17 cellular contexts compared by ENCODE assay signal in the genomic region with DNA sequence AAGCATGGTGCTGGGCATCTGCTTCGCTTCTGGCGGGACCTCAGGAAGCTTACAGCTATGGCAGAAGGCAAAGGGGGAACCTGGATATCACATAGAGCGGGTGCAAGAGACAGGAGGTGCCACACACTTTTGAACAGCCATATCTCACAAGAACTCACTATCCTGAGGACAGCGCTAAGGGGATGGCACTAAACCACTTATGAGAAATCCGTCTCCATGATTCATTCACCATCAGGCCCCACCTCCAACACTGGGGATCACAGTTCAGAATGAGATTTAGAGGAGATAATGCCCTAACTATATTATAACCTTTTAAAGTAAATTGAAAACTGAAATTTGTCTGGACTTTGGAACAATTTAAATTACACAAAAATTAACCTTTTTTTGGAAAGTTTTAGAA. TPM values are rescaled to one million over a fixed set of nuclear protein-coding genes. Genes with fewer than 3 reads are reported as not detected.
DNase-seq lines count a peak whose midpoint lies in the region; ATAC-seq and TF ChIP-seq lines count a peak whose summit lies in the region.
"Had no signal": no experiment of that assay in that cellular context is flagged by ENCODE, and none has a peak within 500 bp of the region (broad histone marks: within the 10 kb centered on the region; RNA-seq: fewer than 3 reads in every experiment).

No MANE protein-coding gene starts in this region.

- POLR2A ChIA-PET in activated CD4-positive, alpha-beta T cell treated with anti-CD3 and anti-CD28 coated beads, Interleukin-2, amount 10 ng/mL, durations not matched to agents 7 days and 5 days (lab: Charles Lee), result no interaction called here
- POLR2A ChIA-PET in activated CD8-positive, alpha-beta T cell treated with anti-CD3 and anti-CD28 coated beads, Interleukin-2, amount 10 ng/mL, durations not matched to agents 7 days and 5 days (lab: Charles Lee), result no interaction called here

- H3K9me3 Mint-ChIP-seq in activated CD4-positive, alpha-beta T cell treated with anti-CD3 and anti-CD28 coated beads, Interleukin-2, amount 10 ng/mL, durations not matched to agents 24 days and 14 days, result no peaks in the 10 kb centered on the region
- H3K9me3 Mint-ChIP-seq in activated CD4-positive, alpha-beta T cell treated with anti-CD3 and anti-CD28 coated beads, Interleukin-2, amount 10 ng/mL, durations not matched to agents 7 days and 5 days, result peaks cover 10% of the 10 kb centered on the region
- peaks cover 13% of the 10 kb centered on the region for H3K9me3 Mint-ChIP-seq in activated CD8-positive, alpha-beta T cell treated with anti-CD3 and anti-CD28 coated beads, Interleukin-2, amount 10 ng/mL, durations not matched to agents 7 days and 5 days (ENCODE audit: insufficient read depth)

- TF ChIP-seq CTCF in mucosa of descending colon (IDR thresholded peaks at IDR 0.05), result no peak
- no peak for TF ChIP-seq CTCF in GM20000 (IDR thresholded peaks at IDR 0.05; ENCODE audit: extremely low read depth, missing control alignments)

- intact Hi-C loops in activated CD4-positive, alpha-beta T cell treated with anti-CD3 and anti-CD28 coated beads, Interleukin-2, amount 10 ng/mL, durations not matched to agents 24 days and 14 days (cut with micrococcal nuclease), result no loop called here
- intact Hi-C loops in mucosa of descending colon (cut with DNase I, micrococcal nuclease), result no loop called here

- H3K4me1 ChIP-seq in mucosa of descending colon (ENCODE audit: low read depth), result peaks cover 8% of the 10 kb centered on the region
- H3K4me1 ChIP-seq: prostate gland had no signal

- H3K9me3 ChIP-seq in mucosa of descending colon, result no peaks in the 10 kb centered on the region
- H3K9me3 ChIP-seq: prostate gland, spleen had no signal

- no peak for ATAC-seq in activated CD8-positive, alpha-beta T cell treated with anti-CD3 and anti-CD28 coated beads, Interleukin-2, amount 10 ng/mL, durations not matched to agents 7 days and 5 days
- ATAC-seq in mucosa of descending colon, result peak; percentile 48
- ATAC-seq: K562 had no signal

- no peak overlapping the region for H3K4me3 Mint-ChIP-seq in activated CD4-positive, alpha-beta T cell treated with anti-CD3 and anti-CD28 coated beads, Interleukin-2, amount 10 ng/mL, durations not matched to agents 24 days and 14 days
- no peak overlapping the region for H3K4me3 Mint-ChIP-seq in activated CD4-positive, alpha-beta T cell treated with anti-CD3 and anti-CD28 coated beads, Interleukin-2, amount 10 ng/mL, durations not matched to agents 7 days and 5 days
- no peak overlapping the region for H3K4me3 Mint-ChIP-seq in activated CD8-positive, alpha-beta T cell treated with anti-CD3 and anti-CD28 coated beads, Interleukin-2, amount 10 ng/mL, durations not matched to agents 7 days and 5 days
- H3K4me3 Mint-ChIP-seq: nephron had no signal

- no peaks in the 10 kb centered on the region for H3K36me3 ChIP-seq in mucosa of descending colon (ENCODE audit: low read depth)
- H3K36me3 ChIP-seq: prostate gland, uterus, WERI-Rb-1 had no signal

- peaks cover 58% of the 10 kb centered on the region for H3K36me3 Mint-ChIP-seq in activated CD4-positive, alpha-beta T cell treated with anti-CD3 and anti-CD28 coated beads, Interleukin-2, amount 10 ng/mL, durations not matched to agents 24 days and 14 days (ENCODE audit: low read depth)
- H3K36me3 Mint-ChIP-seq in activated CD4-positive, alpha-beta T cell treated with anti-CD3 and anti-CD28 coated beads, Interleukin-2, amount 10 ng/mL, durations not matched to agents 7 days and 5 days (ENCODE audit: low read depth), result peaks cover 68% of the 10 kb centered on the region
- peaks cover 60% of the 10 kb centered on the region for H3K36me3 Mint-ChIP-seq in activated CD8-positive, alpha-beta T cell treated with anti-CD3 and anti-CD28 coated beads, Interleukin-2, amount 10 ng/mL, durations not matched to agents 7 days and 5 days (ENCODE audit: low read depth)

- no peak overlapping the region for H3K4me3 ChIP-seq in mucosa of descending colon
- H3K4me3 ChIP-seq: K562, prostate gland, spleen, uterus had no signal

- peaks cover 66% of the 10 kb centered on the region for H3K4me1 Mint-ChIP-seq in activated CD4-positive, alpha-beta T cell treated with anti-CD3 and anti-CD28 coated beads, Interleukin-2, amount 10 ng/mL, durations not matched to agents 24 days and 14 days
- H3K4me1 Mint-ChIP-seq in activated CD4-positive, alpha-beta T cell treated with anti-CD3 and anti-CD28 coated beads, Interleukin-2, amount 10 ng/mL, durations not matched to agents 7 days and 5 days, result peaks cover 73% of the 10 kb centered on the region
- H3K4me1 Mint-ChIP-seq in activated CD8-positive, alpha-beta T cell treated with anti-CD3 and anti-CD28 coated beads, Interleukin-2, amount 10 ng/mL, durations not matched to agents 7 days and 5 days (ENCODE audit: low read depth), result peaks cover 71% of the 10 kb centered on the region

- peak overlapping the region; percentile 38 for H3K27ac Mint-ChIP-seq in activated CD4-positive, alpha-beta T cell treated with anti-CD3 and anti-CD28 coated beads, Interleukin-2, amount 10 ng/mL, durations not matched to agents 24 days and 14 days
- no peak overlapping the region for H3K27ac Mint-ChIP-seq in activated CD4-positive, alpha-beta T cell treated with anti-CD3 and anti-CD28 coated beads, Interleukin-2, amount 10 ng/mL, durations not matched to agents 7 days and 5 days
- H3K27ac Mint-ChIP-seq in activated CD8-positive, alpha-beta T cell treated with anti-CD3 and anti-CD28 coated beads, Interleukin-2, amount 10 ng/mL, durations not matched to agents 7 days and 5 days, result peak overlapping the region; percentile 31
- H3K27ac Mint-ChIP-seq: nephron had no signal

- CTCF ChIA-PET in activated CD4-positive, alpha-beta T cell treated with anti-CD3 and anti-CD28 coated beads, Interleukin-2, amount 10 ng/mL, durations not matched to agents 7 days and 5 days (lab: Charles Lee), result interaction anchor here (1.1 to 2.2 kb wide), 3 partner anchors 9 to 334 kb away, joined by 3 to 6 read pairs (median 4); no protein-coding TSS in a partner anchor
- CTCF ChIA-PET in activated CD8-positive, alpha-beta T cell treated with anti-CD3 and anti-CD28 coated beads, Interleukin-2, amount 10 ng/mL, durations not matched to agents 7 days and 5 days (lab: Charles Lee), result interaction anchor here (1.2 kb wide), 1 partner anchor 268 kb away, joined by 3 read pairs; no protein-coding TSS in a partner anchor

- H3K27me3 Mint-ChIP-seq in activated CD4-positive, alpha-beta T cell treated with anti-CD3 and anti-CD28 coated beads, Interleukin-2, amount 10 ng/mL, durations not matched to agents 24 days and 14 days, result no peaks in the 10 kb centered on the region
- no peaks in the 10 kb centered on the region for H3K27me3 Mint-ChIP-seq in activated CD4-positive, alpha-beta T cell treated with anti-CD3 and anti-CD28 coated beads, Interleukin-2, amount 10 ng/mL, durations not matched to agents 7 days and 5 days
- no peaks in the 10 kb centered on the region for H3K27me3 Mint-ChIP-seq in activated CD8-positive, alpha-beta T cell treated with anti-CD3 and anti-CD28 coated beads, Interleukin-2, amount 10 ng/mL, durations not matched to agents 7 days and 5 days (ENCODE audit: low read depth)

- DNase-seq in activated CD4-positive, alpha-beta T cell treated with anti-CD3 and anti-CD28 coated beads, Interleukin-2, amount 10 ng/mL, durations not matched to agents 24 days and 14 days, result no peak
- no peak for DNase-seq in activated CD4-positive, alpha-beta T cell treated with anti-CD3 and anti-CD28 coated beads, Interleukin-2, amount 10 ng/mL, durations not matched to agents 7 days and 5 days
- DNase-seq in ELR (ENCODE audit: low read depth), result peak; percentile 20
- no peak for DNase-seq in activated CD8-positive, alpha-beta T cell treated with anti-CD3 and anti-CD28 coated beads, Interleukin-2, amount 10 ng/mL, durations not matched to agents 7 days and 5 days
- DNase-seq in mucosa of descending colon, result no peak
- no peak for DNase-seq in SHP77 (lab: John Stamatoyannopoulos, UW)
- no peak for DNase-seq in GM20000 (ENCODE audit: low spot score)
- no peak for DNase-seq in NCI-H2081 (lab: John Stamatoyannopoulos, UW)
- DNase-seq: NCI-H1417, NCI-H2171 treated with DMSO at 0.1 percent for 48 hours, spleen, SW 1271, uterus, WERI-Rb-1 had no signal

RNA-seq across cellular contexts. Expression of a gene that starts 37.8 kb away (rescaled TPM):
- 10.1 and 10.9 TPM in 2 replicates for total RNA-seq in activated CD4-positive, alpha-beta T cell treated with anti-CD3 and anti-CD28 coated beads, Interleukin-2, amount 10 ng/mL, durations not matched to agents 24 days and 14 days
- 10 to 100 TPM in 1 of 2 experiments, 1 to 10 TPM in 1; 7.9 to 10.2 TPM for total RNA-seq in activated CD4-positive, alpha-beta T cell treated with anti-CD3 and anti-CD28 coated beads, Interleukin-2, amount 10 ng/mL, durations not matched to agents 7 days and 5 days
- 10 to 100 TPM; 10.1 TPM for total RNA-seq in activated CD8-positive, alpha-beta T cell treated with anti-CD3 and anti-CD28 coated beads, Interleukin-2, amount 10 ng/mL, durations not matched to agents 7 days and 5 days
- 1 to 10 TPM; 1.7 to 3.6 (median 2.7) TPM for total RNA-seq in mucosa of descending colon

RNA-seq across cellular contexts. Expression of a gene that starts 44.8 kb away (rescaled TPM):
- 135 and 136 TPM in 2 replicates for total RNA-seq in activated CD4-positive, alpha-beta T cell treated with anti-CD3 and anti-CD28 coated beads, Interleukin-2, amount 10 ng/mL, durations not matched to agents 24 days and 14 days
- total RNA-seq in activated CD4-positive, alpha-beta T cell treated with anti-CD3 and anti-CD28 coated beads, Interleukin-2, amount 10 ng/mL, durations not matched to agents 7 days and 5 days, result 100 to 1,000 TPM; 126 to 154 TPM
- 100 to 1,000 TPM; 113 to 115 TPM for total RNA-seq in activated CD8-positive, alpha-beta T cell treated with anti-CD3 and anti-CD28 coated beads, Interleukin-2, amount 10 ng/mL, durations not matched to agents 7 days and 5 days
- 100 to 1,000 TPM in 1 of 3 donors, 10 to 100 TPM in 2; 57.1 to 124 (median 70.2) TPM for total RNA-seq in mucosa of descending colon
